ENCODE assay signal across 8 cellular contexts in genomic region chr11:27183672-27184457, GRCh38.
DNase-seq lines count a peak whose midpoint lies in the region; ATAC-seq and TF ChIP-seq lines count a peak whose summit lies in the region.

No MANE protein-coding gene starts in this region.

- peak overlapping the region; percentile 20 for H3K4me2 ChIP-seq in smooth muscle cell

- peaks cover 3% of the 10 kb centered on the region for H3F3A ChIP-seq in smooth muscle cell (ENCODE audit: low read depth)

- no peak overlapping the region for H3K4me3 ChIP-seq in smooth muscle cell

- TF ChIP-seq CTCF in smooth muscle cell (IDR thresholded peaks at IDR 0.05; ENCODE audit: borderline replicate concordance, insufficient read depth, poor library complexity, severe bottlenecking): peak; percentile 77

- ATAC-seq in HG03342 (IDR thresholded peaks at IDR 0.05; ENCODE audit: unreplicated experiment) (peak; percentile 54), left ventricle myocardium superior (peak; percentile 63), GM21515 (IDR thresholded peaks at IDR 0.05; ENCODE audit: unreplicated experiment) (no peak)
- no peak for ATAC-seq in activated naive CD8-positive, alpha-beta T cell treated with anti-CD3 and anti-CD28 coated beads, Interleukin-2, amount 50 U/mL, for 24 hours

- H3K27me3 Mint-ChIP-seq in activated naive CD8-positive, alpha-beta T cell treated with anti-CD3 and anti-CD28 coated beads, Interleukin-2, amount 50 U/mL, for 24 hours: peaks cover 10% of the 10 kb centered on the region

- H3K4me1 Mint-ChIP-seq in activated naive CD8-positive, alpha-beta T cell treated with anti-CD3 and anti-CD28 coated beads, Interleukin-2, amount 50 U/mL, for 24 hours: no peaks in the 10 kb centered on the region

- H3K27ac Mint-ChIP-seq in activated naive CD8-positive, alpha-beta T cell treated with anti-CD3 and anti-CD28 coated beads, Interleukin-2, amount 50 U/mL, for 24 hours: no peak overlapping the region

- peaks cover 17% of the 10 kb centered on the region for H3K79me2 ChIP-seq in smooth muscle cell (ENCODE audit: low read depth)

- H3K9me3 ChIP-seq in smooth muscle cell (replicated peaks; ENCODE audit: low read depth): no peaks in the 10 kb centered on the region

- peaks cover 18% of the 10 kb centered on the region for H3K4me1 ChIP-seq in smooth muscle cell (ENCODE audit: low read depth)

- no peak overlapping the region for H3K4me3 Mint-ChIP-seq in activated naive CD8-positive, alpha-beta T cell treated with anti-CD3 and anti-CD28 coated beads, Interleukin-2, amount 50 U/mL, for 24 hours

- 38% methylated on average over 6 of the region's 6 CpGs for WGBS in smooth muscle cell (ENCODE audit: low lambda C conversion rate)

- no peaks in the 10 kb centered on the region for H3K36me3 Mint-ChIP-seq in activated naive CD8-positive, alpha-beta T cell treated with anti-CD3 and anti-CD28 coated beads, Interleukin-2, amount 50 U/mL, for 24 hours (ENCODE audit: low read depth)

- no peak overlapping the region for H2AFZ ChIP-seq in smooth muscle cell (ENCODE audit: low read depth)

- H3K27me3 ChIP-seq in smooth muscle cell (ENCODE audit: low read depth): no peaks in the 10 kb centered on the region

- no peaks in the 10 kb centered on the region for H3K36me3 ChIP-seq in smooth muscle cell (ENCODE audit: low read depth)

- intact Hi-C loops in left ventricle myocardium superior (cut with micrococcal nuclease): loop anchor here (2.0 to 5.0 kb wide), 2 partner anchors 113 to 303 kb away; no protein-coding TSS in a partner anchor

- H4K20me1 ChIP-seq in smooth muscle cell (ENCODE audit: low read depth): no peaks in the 10 kb centered on the region

- no peaks in the 10 kb centered on the region for H3K9me3 Mint-ChIP-seq in activated naive CD8-positive, alpha-beta T cell treated with anti-CD3 and anti-CD28 coated beads, Interleukin-2, amount 50 U/mL, for 24 hours

- peak overlapping the region; percentile 61 for H3K27ac ChIP-seq in smooth muscle cell (ENCODE audit: low read depth)

- peak; percentile 10 to 17 for DNase-seq in activated CD4-positive, alpha-beta T cell treated with anti-CD3 and anti-CD28 coated beads for 24 hours (ENCODE audit: low read depth in 2 of 2)
- DNase-seq in activated CD4-positive, alpha-beta T cell treated with anti-CD3 and anti-CD28 coated beads for 1 hour: no peak
- DNase-seq in NCI-H748 treated with DMSO at 0.1 percent for 48 hours (lab: John Stamatoyannopoulos, UW) (peak; percentile 50), left ventricle myocardium superior (no peak), smooth muscle cell (lab: John Stamatoyannopoulos, UW; ENCODE audit: unreplicated experiment) (no peak)
- peak; percentile 26 for DNase-seq in activated naive CD8-positive, alpha-beta T cell treated with anti-CD3 and anti-CD28 coated beads, Interleukin-2, amount 50 U/mL, for 24 hours

- H3K9ac ChIP-seq in smooth muscle cell (ENCODE audit: low read depth): no peak overlapping the region

Comparison
In these comparisons a context has a peak if more than half of its experiments do, and no peak if none do; other contexts are left out.
1. DNase-seq: peak in activated CD4-positive, alpha-beta T cell treated with anti-CD3 and anti-CD28 coated beads for 24 hours (2 of 2), NCI-H748 treated with DMSO at 0.1 percent for 48 hours (single experiment) and activated naive CD8-positive, alpha-beta T cell treated with anti-CD3 and anti-CD28 coated beads, Interleukin-2, amount 50 U/mL, for 24 hours (single experiment); none in activated CD4-positive, alpha-beta T cell treated with anti-CD3 and anti-CD28 coated beads for 1 hour (single experiment), left ventricle myocardium superior (single experiment) and smooth muscle cell (single experiment).
2. ATAC-seq: peak in HG03342 (single experiment) and left ventricle myocardium superior (single experiment); none in activated naive CD8-positive, alpha-beta T cell treated with anti-CD3 and anti-CD28 coated beads, Interleukin-2, amount 50 U/mL, for 24 hours (single experiment) and GM21515 (single experiment).